Comparison of ENCODE assay signal across 19 cellular contexts in genomic region chr11:70233962-70234361, GRCh38.
"Had no signal": no experiment of that assay in that cellular context is flagged by ENCODE, and none has a peak within 500 bp of the region (broad histone marks: within the 10 kb centered on the region; RNA-seq: fewer than 3 reads in every experiment).

No MANE protein-coding gene starts in this region.

- ATAC-seq: activated CD8-positive, alpha-beta T cell treated with anti-CD3 and anti-CD28 coated beads for 36 hours; heart right ventricle; sciatic nerve; stimulated activated naive CD8-positive, alpha-beta T cell treated with anti-CD3 and anti-CD28 coated beads, Interleukin-15, amount 100 ng/mL, for 72 hours had no signal

- H3K9me3 ChIP-seq: tibial artery had no signal

- H3K27me3 ChIP-seq: cardiac muscle cell, heart right ventricle, tibial artery had no signal

- H3K27ac ChIP-seq: cardiac muscle cell, heart right ventricle, tibial artery, WERI-Rb-1 had no signal

- H3K4me3 Mint-ChIP-seq: activated CD4-positive, alpha-beta T cell treated with anti-CD3 and anti-CD28 coated beads, Interleukin-2, amount 10 ng/mL, durations not matched to agents 7 days and 5 days; activated CD8-positive, alpha-beta T cell treated with anti-CD3 and anti-CD28 coated beads for 36 hours; activated naive CD8-positive, alpha-beta T cell; activated T-cell treated with anti-CD3 and anti-CD28 coated beads, Interleukin-2, amount 50 U/mL, for 24 hours; nephron; stimulated activated effector memory CD8-positive, alpha-beta T cell treated with anti-CD3 and anti-CD28 coated beads, Interleukin-12 subunit alpha, Interleukin-12 subunit beta, amount 100 ng/mL, for 72 hours; stimulated activated naive CD8-positive, alpha-beta T cell treated with anti-CD3 and anti-CD28 coated beads, Interleukin-15, amount 100 ng/mL, for 72 hours had no signal

- H3K4me1 Mint-ChIP-seq: activated CD4-positive, alpha-beta T cell treated with anti-CD3 and anti-CD28 coated beads, Interleukin-2, amount 10 ng/mL, durations not matched to agents 7 days and 5 days; nephron; stimulated activated effector memory CD8-positive, alpha-beta T cell treated with anti-CD3 and anti-CD28 coated beads, Interleukin-12 subunit alpha, Interleukin-12 subunit beta, amount 100 ng/mL, for 72 hours; stimulated activated naive CD8-positive, alpha-beta T cell treated with anti-CD3 and anti-CD28 coated beads, Interleukin-15, amount 100 ng/mL, for 72 hours had no signal

- H3K9me3 Mint-ChIP-seq: activated CD4-positive, alpha-beta T cell treated with anti-CD3 and anti-CD28 coated beads, Interleukin-2, amount 10 ng/mL, durations not matched to agents 7 days and 5 days; activated CD8-positive, alpha-beta T cell treated with anti-CD3 and anti-CD28 coated beads for 36 hours; activated T-cell treated with anti-CD3 and anti-CD28 coated beads, Interleukin-2, amount 50 U/mL, for 24 hours; activated T-helper 2 cell treated with anti-CD3 and anti-CD28 coated beads, Interferon-gamma antibody, Interleukin-2, Interleukin-4, amounts not matched to agents 10 μg/mL and 5 μg/mL and 100 μg/mL, durations not matched to agents 14 hours and 24 hours and 36 hours; nephron; stimulated activated effector memory CD8-positive, alpha-beta T cell treated with anti-CD3 and anti-CD28 coated beads, Interleukin-12 subunit alpha, Interleukin-12 subunit beta, amount 100 ng/mL, for 72 hours; stimulated activated naive CD8-positive, alpha-beta T cell treated with anti-CD3 and anti-CD28 coated beads, Interleukin-15, amount 100 ng/mL, for 72 hours had no signal

- DNase-seq: activated CD4-positive, alpha-beta T cell treated with anti-CD3 and anti-CD28 coated beads, Interleukin-2, amount 10 ng/mL, durations not matched to agents 7 days and 5 days; activated CD4-positive, CD25-positive, alpha-beta regulatory T cell treated with anti-CD3 and anti-CD28 coated beads, Interleukin-2, amount 50 U/mL, for 72 hours; activated CD8-positive, alpha-beta T cell treated with anti-CD3 and anti-CD28 coated beads for 36 hours; activated naive CD4-positive, alpha-beta T cell; activated T-cell treated with anti-CD3 and anti-CD28 coated beads, Interleukin-2, amount 50 U/mL, for 24 hours; effector CD4-positive, alpha-beta T cell; erythroblast; heart right ventricle; left colon; stimulated activated CD4-positive, alpha-beta T cell treated with anti-CD3 and anti-CD28 coated beads, Interleukin-2, amount 100 ng/mL, for 24 hours; stimulated activated naive CD8-positive, alpha-beta T cell treated with anti-CD3 and anti-CD28 coated beads, Interleukin-15, amount 100 ng/mL, for 72 hours; tibial artery; WERI-Rb-1 had no signal

- H3K36me3 ChIP-seq: cardiac muscle cell, heart right ventricle, tibial artery, WERI-Rb-1 had no signal

- H3K36me3 Mint-ChIP-seq: activated naive CD8-positive, alpha-beta T cell; stimulated activated effector memory CD8-positive, alpha-beta T cell treated with anti-CD3 and anti-CD28 coated beads, Interleukin-12 subunit alpha, Interleukin-12 subunit beta, amount 100 ng/mL, for 72 hours had no signal

- H3K27ac Mint-ChIP-seq: activated CD4-positive, alpha-beta T cell treated with anti-CD3 and anti-CD28 coated beads, Interleukin-2, amount 10 ng/mL, durations not matched to agents 7 days and 5 days; activated CD8-positive, alpha-beta T cell treated with anti-CD3 and anti-CD28 coated beads for 36 hours; activated naive CD8-positive, alpha-beta T cell; activated T-cell treated with anti-CD3 and anti-CD28 coated beads, Interleukin-2, amount 50 U/mL, for 24 hours; activated T-helper 2 cell treated with anti-CD3 and anti-CD28 coated beads, Interferon-gamma antibody, Interleukin-2, Interleukin-4, amounts not matched to agents 10 μg/mL and 5 μg/mL and 100 μg/mL, durations not matched to agents 14 hours and 24 hours and 36 hours; nephron; stimulated activated effector memory CD8-positive, alpha-beta T cell treated with anti-CD3 and anti-CD28 coated beads, Interleukin-12 subunit alpha, Interleukin-12 subunit beta, amount 100 ng/mL, for 72 hours; stimulated activated naive CD8-positive, alpha-beta T cell treated with anti-CD3 and anti-CD28 coated beads, Interleukin-15, amount 100 ng/mL, for 72 hours had no signal

- H3K4me3 ChIP-seq: cardiac muscle cell, heart right ventricle, tibial artery had no signal
